ENCODE assay signal across 16 cellular contexts in genomic region chr7:70807650-70808049, GRCh38.
"Had no signal": no experiment of that assay in that cellular context is flagged by ENCODE, and none has a peak within 500 bp of the region (broad histone marks: within the 10 kb centered on the region; RNA-seq: fewer than 3 reads in every experiment).

No MANE protein-coding gene starts in this region.

- H3K27ac Mint-ChIP-seq: activated CD4-positive, alpha-beta T cell treated with anti-CD3 and anti-CD28 coated beads for 36 hours; activated naive CD4-positive, alpha-beta T cell treated with anti-CD3 and anti-CD28 coated beads, Interleukin-2, amount 10 ng/mL, durations not matched to agents 7 days and 5 days; activated T-helper 17 cell treated with anti-CD3 and anti-CD28 coated beads, Interleukin-2, amount 50 U/mL, for 72 hours; nephron; stimulated activated naive CD8-positive, alpha-beta T cell treated with anti-CD3 and anti-CD28 coated beads, Interleukin-15, Interleukin-2, amounts not matched to agents 100 ng/mL and 50 ng/mL, for 24 hours had no signal

- H3K4me1 Mint-ChIP-seq: nephron had no signal

- FAIRE-seq: colon, keratinocyte, urothelium cell line had no signal

- H3K27ac ChIP-seq: cardiac muscle cell, heart left ventricle, left lung had no signal

- H3K4me3 ChIP-seq: cardiac muscle cell, heart left ventricle, left lung had no signal

- H3K9me3 ChIP-seq: left lung had no signal

- H3K4me3 Mint-ChIP-seq: activated CD4-positive, alpha-beta T cell treated with anti-CD3 and anti-CD28 coated beads for 36 hours; activated naive CD4-positive, alpha-beta T cell treated with anti-CD3 and anti-CD28 coated beads, Interleukin-2, amount 10 ng/mL, durations not matched to agents 7 days and 5 days; activated T-helper 17 cell treated with anti-CD3 and anti-CD28 coated beads, Interleukin-2, amount 50 U/mL, for 72 hours; nephron; stimulated activated naive CD8-positive, alpha-beta T cell treated with anti-CD3 and anti-CD28 coated beads, Interleukin-15, Interleukin-2, amounts not matched to agents 100 ng/mL and 50 ng/mL, for 24 hours had no signal

- H3K36me3 ChIP-seq: cardiac muscle cell, heart left ventricle, left lung had no signal

- H3K27me3 ChIP-seq: cardiac muscle cell had no signal

- H3K27me3 Mint-ChIP-seq: activated naive CD4-positive, alpha-beta T cell treated with anti-CD3 and anti-CD28 coated beads, Interleukin-2, amount 10 ng/mL, durations not matched to agents 7 days and 5 days; activated T-helper 17 cell treated with anti-CD3 and anti-CD28 coated beads, Interleukin-2, amount 50 U/mL, for 72 hours had no signal

- H3K36me3 Mint-ChIP-seq: activated naive CD4-positive, alpha-beta T cell treated with anti-CD3 and anti-CD28 coated beads, Interleukin-2, amount 10 ng/mL, durations not matched to agents 7 days and 5 days had no signal

- DNase-seq: activated CD4-positive, alpha-beta T cell treated with anti-CD3 and anti-CD28 coated beads for 36 hours; activated naive CD4-positive, alpha-beta T cell treated with anti-CD3 and anti-CD28 coated beads, Interleukin-2, amount 10 ng/mL, durations not matched to agents 7 days and 5 days; foreskin melanocyte; heart left ventricle; left lung; occipital lobe; stimulated activated CD4-positive, alpha-beta T cell treated with anti-CD3 and anti-CD28 coated beads, Interleukin-4, amount 100 ng/mL, for 1 hour; stimulated activated CD8-positive, alpha-beta memory T cell treated with anti-CD3 and anti-CD28 coated beads, Interleukin-4, amount 100 ng/mL, for 48 hours; T1000 had no signal

- H3K4me1 ChIP-seq: heart left ventricle, left lung had no signal
